Comparison of ENCODE assay signal across 1 cellular context in genomic region chr16:75239463-75240122, GRCh38.
TF ChIP-seq lines count a peak whose summit lies in the region.

No MANE protein-coding gene starts in this region.

TF ChIP-seq in IMR-90, 13 proteins besides CTCF, POLR2A, EP300 and RAD21 (continued from another document):
- TF ChIP-seq CEBPB (IDR thresholded peaks at IDR 0.05; ENCODE audit: low read depth, low read length) = no peak
- no peak for TF ChIP-seq MAZ (IDR thresholded peaks at IDR 0.05; ENCODE audit: borderline replicate concordance, low read depth, low read length)
- no peak for TF ChIP-seq BHLHE40 (IDR thresholded peaks at IDR 0.05; ENCODE audit: low read depth, low read length)
- TF ChIP-seq MAFK (IDR thresholded peaks at IDR 0.05; ENCODE audit: low read depth, low read length) = no peak
- TF ChIP-seq NFE2L2 (IDR thresholded peaks at IDR 0.05; ENCODE audit: low read depth, low read length) = no peak
- no peak for TF ChIP-seq MXI1 (IDR thresholded peaks at IDR 0.05; ENCODE audit: borderline replicate concordance, low read depth, low read length)
- TF ChIP-seq ELK1 (IDR thresholded peaks at IDR 0.05; ENCODE audit: borderline replicate concordance, low read depth, low read length) = no peak
- TF ChIP-seq CHD1 (IDR thresholded peaks at IDR 0.05; ENCODE audit: low read depth, low read length) = no peak
- no peak for TF ChIP-seq FOS (IDR thresholded peaks at IDR 0.05; ENCODE audit: low read depth, low read length)
- no peak for TF ChIP-seq RCOR1 (IDR thresholded peaks at IDR 0.05; ENCODE audit: insufficient replicate concordance, low read length)
- no peak for TF ChIP-seq USF2 (IDR thresholded peaks at IDR 0.05; ENCODE audit: low read depth, low read length)
- TF ChIP-seq RFX5 (IDR thresholded peaks at IDR 0.05; ENCODE audit: low read depth, low read length) = no peak
